ENCODE assay signal across 11 cellular contexts in the genomic region with DNA sequence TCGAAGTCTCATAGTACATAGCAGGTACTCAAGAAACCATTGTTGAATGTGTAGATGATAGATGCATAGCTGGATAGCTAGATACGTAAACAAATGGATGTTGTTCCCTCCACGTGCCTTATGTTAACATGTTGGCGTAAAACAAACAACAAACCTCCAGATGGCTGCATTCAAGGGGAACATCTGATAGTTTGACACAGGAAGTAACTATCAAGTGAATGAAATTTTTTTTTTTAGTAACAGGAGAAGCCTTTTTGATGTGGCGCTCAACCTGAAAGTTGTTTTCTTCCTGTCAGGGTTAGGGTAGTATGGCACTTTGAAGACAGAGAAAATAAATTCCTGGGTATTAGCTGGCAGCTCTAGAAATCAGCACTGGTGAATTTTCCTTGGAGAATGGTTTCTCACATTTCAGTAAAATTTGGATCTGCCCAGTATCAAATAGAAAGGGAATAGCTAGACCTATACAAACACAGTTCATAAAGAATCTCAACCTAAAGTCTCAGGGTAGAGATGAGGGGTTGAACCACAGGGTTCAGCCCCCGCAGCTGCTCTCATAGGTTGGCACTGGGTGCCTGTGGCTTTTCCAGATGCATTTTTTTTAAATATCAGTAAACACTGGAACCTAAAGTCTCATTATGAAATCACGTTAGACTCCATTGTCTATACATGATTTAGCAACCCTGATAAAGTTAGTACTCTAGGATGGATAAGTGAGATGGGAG. TPM values are rescaled to one million over a fixed set of nuclear protein-coding genes. Genes with fewer than 3 reads are reported as not detected.
DNase-seq lines count a peak whose midpoint lies in the region; ATAC-seq and TF ChIP-seq lines count a peak whose summit lies in the region.
"Had no signal": no experiment of that assay in that cellular context is flagged by ENCODE, and none has a peak within 500 bp of the region (broad histone marks: within the 10 kb centered on the region; RNA-seq: fewer than 3 reads in every experiment).

No MANE protein-coding gene starts in this region.

- H3K4me1 ChIP-seq in colonic mucosa = no peaks in the 10 kb centered on the region

- ATAC-seq in GM19328 (IDR thresholded peaks at IDR 0.05; ENCODE audit: unreplicated experiment) (peak; percentile 48), HG03460 (IDR thresholded peaks at IDR 0.05; ENCODE audit: unreplicated experiment) (no peak)
- ATAC-seq: esophagus mucosa had no signal

- no peak overlapping the region for H3K27ac ChIP-seq in colonic mucosa

- intact Hi-C loops in colonic mucosa (cut with DNase I) = no loop called here

- no peak overlapping the region for H3K4me3 ChIP-seq in colonic mucosa

- no peak overlapping the region for H3K9ac ChIP-seq in colonic mucosa (ENCODE audit: low read depth in 2 of 2, low read length in 2 of 2)

- no peaks in the 10 kb centered on the region for H3K27me3 ChIP-seq in colonic mucosa

- TF ChIP-seq CTCF in colonic mucosa (IDR thresholded peaks at IDR 0.05) = no peak

- no peaks in the 10 kb centered on the region for H3K9me3 ChIP-seq in colonic mucosa

- peak; percentile 16 for DNase-seq in DMS153 treated with DMSO at 0.1 percent for 48 hours (lab: John Stamatoyannopoulos, UW; ENCODE audit: unreplicated experiment)
- peak; percentile 67 for DNase-seq in NCI-H510A (lab: John Stamatoyannopoulos, UW)
- DNase-seq in effector CD4-positive, alpha-beta T cell = peak; percentile 39
- DNase-seq in COLO829 (ENCODE audit: low spot score) = no peak
- DNase-seq in colonic mucosa = no peak
- DNase-seq in cerebellar cortex (ENCODE audit: low spot score) = no peak
- DNase-seq: kidney, NCI-H187 treated with DMSO at 0.1 percent for 48 hours had no signal

- no peaks in the 10 kb centered on the region for H3K36me3 ChIP-seq in colonic mucosa

RNA-seq across cellular contexts. Expression of a gene that starts 18.8 kb away (rescaled TPM):
- total RNA-seq in colonic mucosa = 100 to 1,000 TPM; 112 to 198 TPM

Comparison
In these comparisons a context has a peak if more than half of its experiments do, and no peak if none do; other contexts are left out.
1. DNase-seq: peak in DMS153 treated with DMSO at 0.1 percent for 48 hours (single experiment), NCI-H510A (single experiment) and effector CD4-positive, alpha-beta T cell (single experiment); none in COLO829 (single experiment), colonic mucosa (single experiment) and cerebellar cortex (single experiment).